1 cellular context compared by ENCODE assay signal in the genomic region with DNA sequence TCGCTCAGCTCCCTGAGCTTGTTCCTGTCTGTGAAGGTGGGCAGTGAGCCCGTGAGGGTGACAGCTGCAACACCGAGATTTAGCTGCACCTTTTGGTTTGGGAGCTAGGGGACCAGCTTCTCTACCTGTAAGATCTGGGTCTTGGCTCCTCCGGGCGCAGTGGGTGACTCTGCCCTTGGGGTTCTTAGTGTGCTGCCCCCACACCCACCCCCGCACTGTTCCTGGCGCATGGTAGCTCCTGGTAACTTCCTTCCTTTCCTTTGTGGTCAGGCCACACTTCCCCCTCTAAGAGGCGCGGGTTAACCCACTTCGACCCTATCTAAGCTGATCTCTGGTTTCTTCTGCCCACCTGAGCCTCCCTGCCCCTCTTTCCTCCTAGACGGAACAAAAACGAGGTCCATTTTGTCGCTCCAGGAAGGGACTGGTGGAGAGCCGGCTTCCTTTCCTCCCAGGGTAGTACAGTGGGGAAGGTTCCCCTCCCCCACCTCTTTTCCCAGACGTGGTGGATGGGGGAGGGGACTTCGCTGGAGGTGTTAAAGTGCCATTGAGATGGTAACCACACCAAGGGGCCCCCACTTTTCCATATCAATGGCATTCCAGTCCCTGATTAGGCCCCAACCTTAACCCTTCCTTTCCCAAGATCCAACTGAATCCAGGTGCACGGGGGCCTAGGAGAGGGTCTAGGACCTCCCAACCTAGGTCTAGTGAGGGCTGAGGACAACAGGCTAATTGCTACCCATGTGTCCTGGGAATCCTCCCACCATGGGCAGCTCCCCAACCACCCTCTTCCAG.
TF ChIP-seq lines count a peak whose summit lies in the region.

No MANE protein-coding gene starts in this region.

TF ChIP-seq in WTC11, 78 proteins besides CTCF, POLR2A, EP300 and RAD21 (continued from another document):
- TF ChIP-seq, protein P1, sequence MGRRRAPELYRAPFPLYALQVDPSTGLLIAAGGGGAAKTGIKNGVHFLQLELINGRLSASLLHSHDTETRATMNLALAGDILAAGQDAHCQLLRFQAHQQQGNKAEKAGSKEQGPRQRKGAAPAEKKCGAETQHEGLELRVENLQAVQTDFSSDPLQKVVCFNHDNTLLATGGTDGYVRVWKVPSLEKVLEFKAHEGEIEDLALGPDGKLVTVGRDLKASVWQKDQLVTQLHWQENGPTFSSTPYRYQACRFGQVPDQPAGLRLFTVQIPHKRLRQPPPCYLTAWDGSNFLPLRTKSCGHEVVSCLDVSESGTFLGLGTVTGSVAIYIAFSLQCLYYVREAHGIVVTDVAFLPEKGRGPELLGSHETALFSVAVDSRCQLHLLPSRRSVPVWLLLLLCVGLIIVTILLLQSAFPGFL (CRISPR knock-in tag; IDR thresholded peaks at IDR 0.05; ENCODE audit: borderline replicate concordance): no peak
- peak; percentile 69; the same call in 1 of the 2 replicates for TF ChIP-seq HMGXB4 (CRISPR knock-in tag; IDR thresholded peaks at IDR 0.05)
